ENCODE assay signal across 8 cellular contexts in genomic region chr1:221961532-221962292, GRCh38.
DNase-seq lines count a peak whose midpoint lies in the region; ATAC-seq, FAIRE-seq and TF ChIP-seq lines count a peak whose summit lies in the region.

No MANE protein-coding gene starts in this region.

- TF ChIP-seq CTCF in D721Med (IDR thresholded peaks at IDR 0.05; ENCODE audit: insufficient read depth, missing control alignments), result no peak

- H3K9me3 Mint-ChIP-seq in activated naive CD8-positive, alpha-beta T cell treated with anti-CD3 and anti-CD28 coated beads, Interleukin-2, amount 50 U/mL, for 24 hours, result peaks cover 5% of the 10 kb centered on the region

- H3K27ac Mint-ChIP-seq in activated naive CD8-positive, alpha-beta T cell treated with anti-CD3 and anti-CD28 coated beads, Interleukin-2, amount 50 U/mL, for 24 hours, result peak overlapping the region; percentile 39

- DNase-seq in OCI-M1 (lab: John Stamatoyannopoulos, UW) (peak; percentile 91), renal cortical epithelial cell (ENCODE audit: low read depth) (peak; percentile 85), SHP77 treated with DMSO at 0.1 percent for 48 hours (lab: John Stamatoyannopoulos, UW) (no peak), D721Med (ENCODE audit: insufficient read length, low spot score) (no peak), NCI-H2081 treated with DMSO at 0.1 percent for 48 hours (lab: John Stamatoyannopoulos, UW) (no peak)
- DNase-seq in activated naive CD8-positive, alpha-beta T cell treated with anti-CD3 and anti-CD28 coated beads, Interleukin-2, amount 50 U/mL, for 24 hours, result peak; percentile 53

- peak overlapping the region; percentile 18 for H3K4me3 Mint-ChIP-seq in activated naive CD8-positive, alpha-beta T cell treated with anti-CD3 and anti-CD28 coated beads, Interleukin-2, amount 50 U/mL, for 24 hours

- FAIRE-seq in D721Med (lab: Jason Lieb, UNC), result no peak

- H3K4me1 Mint-ChIP-seq in activated naive CD8-positive, alpha-beta T cell treated with anti-CD3 and anti-CD28 coated beads, Interleukin-2, amount 50 U/mL, for 24 hours, result peaks cover 24% of the 10 kb centered on the region

- peak; percentile 90 for ATAC-seq in GM18873 (IDR thresholded peaks at IDR 0.05; ENCODE audit: low FRiP score, unreplicated experiment)
- ATAC-seq in HG02970 (IDR thresholded peaks at IDR 0.05; ENCODE audit: low FRiP score, unreplicated experiment), result peak; percentile 59
- peak; percentile 98 for ATAC-seq in activated naive CD8-positive, alpha-beta T cell treated with anti-CD3 and anti-CD28 coated beads, Interleukin-2, amount 50 U/mL, for 24 hours

- H3K27me3 Mint-ChIP-seq in activated naive CD8-positive, alpha-beta T cell treated with anti-CD3 and anti-CD28 coated beads, Interleukin-2, amount 50 U/mL, for 24 hours, result no peaks in the 10 kb centered on the region

- H3K36me3 Mint-ChIP-seq in activated naive CD8-positive, alpha-beta T cell treated with anti-CD3 and anti-CD28 coated beads, Interleukin-2, amount 50 U/mL, for 24 hours (ENCODE audit: low read depth), result no peaks in the 10 kb centered on the region

Comparison
In these comparisons a context has a peak if more than half of its experiments do, and no peak if none do; other contexts are left out.
1. DNase-seq: peak in OCI-M1 (single experiment), activated naive CD8-positive, alpha-beta T cell treated with anti-CD3 and anti-CD28 coated beads, Interleukin-2, amount 50 U/mL, for 24 hours (single experiment) and renal cortical epithelial cell (single experiment); none in SHP77 treated with DMSO at 0.1 percent for 48 hours (single experiment), D721Med (single experiment) and NCI-H2081 treated with DMSO at 0.1 percent for 48 hours (single experiment).
2. Peak in every context shown above with its lines, with median percentiles within 50 percentile points of each other: ATAC-seq.